ENCODE assay signal across 8 cellular contexts in the genomic region with DNA sequence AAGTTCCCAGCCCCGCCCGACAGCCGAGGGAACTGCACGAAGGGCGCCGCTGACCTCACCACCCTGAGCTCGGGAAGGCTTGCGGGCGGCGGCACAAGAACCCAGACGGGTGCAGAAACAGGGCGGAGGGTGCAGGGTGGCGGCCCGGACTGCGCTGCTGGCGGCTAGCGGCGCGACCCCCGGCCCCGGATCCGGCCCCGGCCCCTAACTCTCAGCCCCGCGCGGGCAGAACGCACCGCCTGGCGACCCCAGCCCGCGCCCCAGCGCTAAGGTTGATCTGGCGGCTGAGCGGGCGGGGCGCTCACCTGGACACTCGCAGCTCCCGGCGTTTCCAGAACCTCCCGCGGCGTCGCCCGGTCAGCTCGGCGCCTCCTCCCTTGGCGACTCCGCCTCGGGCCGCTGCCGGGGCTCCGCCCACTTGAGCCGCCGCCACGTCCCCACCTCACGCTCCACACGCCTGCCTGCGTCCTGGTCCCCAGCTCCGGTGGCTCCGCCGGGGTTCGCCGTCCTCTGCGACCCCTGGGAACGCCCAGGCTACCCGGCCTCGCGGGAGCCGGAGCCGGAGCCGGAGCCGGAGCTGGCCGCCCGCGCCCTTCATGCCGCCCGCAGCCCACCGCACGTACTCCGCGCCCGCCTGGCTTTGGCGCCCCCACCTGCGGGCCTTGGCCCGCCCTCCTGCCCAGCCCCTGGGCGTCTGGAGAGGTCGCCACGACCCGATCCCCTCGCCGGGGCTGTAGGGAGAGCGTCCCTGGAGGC. TPM values are rescaled to one million over a fixed set of nuclear protein-coding genes. Genes with fewer than 3 reads are reported as not detected.
A peak's percentile ranks its signal among the peaks of the same experiment; 100 is the strongest.
DNase-seq lines count a peak whose midpoint lies in the region; ATAC-seq and TF ChIP-seq lines count a peak whose summit lies in the region.

Gene P4HA2, minus strand, starts transcription at position 369 of the 756 bp plus-strand sequence. CDS start 9,227 bp downstream, outside the sequence.

- peaks cover 8% of the 10 kb centered on the region for H3K4me1 ChIP-seq in CD8-positive, alpha-beta T cell (ENCODE audit: insufficient read depth, low read length)
- H3K4me1 ChIP-seq in OCI-LY1 (ENCODE audit: insufficient read depth, low read length, severe bottlenecking) (peaks cover 30% of the 10 kb centered on the region), tibial artery (peaks cover 0 to 55% (median 42%) of the 10 kb centered on the region in 4 donors)

- H3K27ac Mint-ChIP-seq in CD8-positive, alpha-beta T cell: no peak within 1 kb of the TSS
- H3K27ac Mint-ChIP-seq in activated naive CD4-positive, alpha-beta T cell treated with anti-CD3 and anti-CD28 coated beads, Interleukin-2, amount 10 ng/mL, durations not matched to agents 7 days and 5 days: no peak within 1 kb of the TSS

- H3K9me3 ChIP-seq in CD8-positive, alpha-beta T cell (ENCODE audit: low read length): no peaks in the 10 kb centered on the region
- H3K9me3 ChIP-seq in OCI-LY1 (ENCODE audit: low read length): no peaks in the 10 kb centered on the region
- H3K9me3 ChIP-seq in neural cell (ENCODE audit: low read length): no peaks in the 10 kb centered on the region
- no peaks in the 10 kb centered on the region for H3K9me3 ChIP-seq in tibial artery

- H4K20me1 ChIP-seq in OCI-LY1 (ENCODE audit: insufficient read depth, low read length) (no peaks in the 10 kb centered on the region), neural cell (ENCODE audit: insufficient read depth) (no peaks in the 10 kb centered on the region)

- no peaks in the 10 kb centered on the region for H3K36me3 Mint-ChIP-seq in CD8-positive, alpha-beta T cell
- H3K36me3 Mint-ChIP-seq in activated naive CD4-positive, alpha-beta T cell treated with anti-CD3 and anti-CD28 coated beads, Interleukin-2, amount 10 ng/mL, durations not matched to agents 7 days and 5 days: no peaks in the 10 kb centered on the region

- no peaks in the 10 kb centered on the region for H3K9me3 Mint-ChIP-seq in CD8-positive, alpha-beta T cell
- no peaks in the 10 kb centered on the region for H3K9me3 Mint-ChIP-seq in activated naive CD4-positive, alpha-beta T cell treated with anti-CD3 and anti-CD28 coated beads, Interleukin-2, amount 10 ng/mL, durations not matched to agents 7 days and 5 days

- TF ChIP-seq RAD21 in neural cell (conservative IDR thresholded peaks at IDR 0.05): no peak

- CTCF ChIA-PET in CD8-positive, alpha-beta T cell (lab: Charles Lee): interaction anchor here (0.8 to 3.5 kb wide), 2 partner anchors 11 to 166 kb away, joined by 4 to 18 read pairs; no protein-coding TSS in a partner anchor
- CTCF ChIA-PET in activated naive CD4-positive, alpha-beta T cell treated with anti-CD3 and anti-CD28 coated beads, Interleukin-2, amount 10 ng/mL, durations not matched to agents 7 days and 5 days (lab: Charles Lee): interaction anchor here (1.0 to 5.7 kb wide), 2 partner anchors 10 to 37 kb away, joined by 3 to 39 read pairs; no protein-coding TSS in a partner anchor

- H3F3A ChIP-seq in OCI-LY1 (ENCODE audit: insufficient read depth, low read length) (no peaks in the 10 kb centered on the region), neural cell (ENCODE audit: insufficient read depth, low read length, poor library complexity, severe bottlenecking) (no peaks in the 10 kb centered on the region)

- H2AFZ ChIP-seq in OCI-LY1 (ENCODE audit: low read length): no peak within 1 kb of the TSS
- peak within 1 kb of the TSS; percentile 45 for H2AFZ ChIP-seq in neural cell (ENCODE audit: low read depth, low read length)

- H3K27me3 Mint-ChIP-seq in CD8-positive, alpha-beta T cell (ENCODE audit: low read depth): peaks cover 25% of the 10 kb centered on the region
- peaks cover 81% of the 10 kb centered on the region for H3K27me3 Mint-ChIP-seq in activated naive CD4-positive, alpha-beta T cell treated with anti-CD3 and anti-CD28 coated beads, Interleukin-2, amount 10 ng/mL, durations not matched to agents 7 days and 5 days

- ATAC-seq in CD8-positive, alpha-beta T cell: peak; percentile 36
- ATAC-seq in GM19324 (IDR thresholded peaks at IDR 0.05; ENCODE audit: low FRiP score, unreplicated experiment): peak; percentile 95
- peak; percentile 68 for ATAC-seq in HG03378 (IDR thresholded peaks at IDR 0.05; ENCODE audit: unreplicated experiment)

- H3K4me3 Mint-ChIP-seq in CD8-positive, alpha-beta T cell: peak within 1 kb of the TSS; percentile 66
- peak within 1 kb of the TSS; percentile 44 for H3K4me3 Mint-ChIP-seq in activated naive CD4-positive, alpha-beta T cell treated with anti-CD3 and anti-CD28 coated beads, Interleukin-2, amount 10 ng/mL, durations not matched to agents 7 days and 5 days

- H3K4me1 Mint-ChIP-seq in CD8-positive, alpha-beta T cell (ENCODE audit: low read depth): peaks cover 17% of the 10 kb centered on the region
- H3K4me1 Mint-ChIP-seq in activated naive CD4-positive, alpha-beta T cell treated with anti-CD3 and anti-CD28 coated beads, Interleukin-2, amount 10 ng/mL, durations not matched to agents 7 days and 5 days: peaks cover 23% of the 10 kb centered on the region

- H3K27ac ChIP-seq in CD8-positive, alpha-beta T cell (ENCODE audit: low read depth, low read length): no peak within 1 kb of the TSS
- H3K27ac ChIP-seq in OCI-LY1 (ENCODE audit: low read depth, low read length, poor library complexity, severe bottlenecking): no peak within 1 kb of the TSS
- H3K27ac ChIP-seq in neural cell (ENCODE audit: low read length): no peak within 1 kb of the TSS
- H3K27ac ChIP-seq in tibial artery: peak within 1 kb of the TSS; percentile 95

- intact Hi-C loops in CD8-positive, alpha-beta T cell (cut with DNase I, micrococcal nuclease): no loop called here
- intact Hi-C loops in tibial artery (cut with DNase I; ENCODE audit: low total_unique reads): no loop called here

- H3K4me3 ChIP-seq in CD8-positive, alpha-beta T cell (ENCODE audit: low read depth, low read length): peak within 1 kb of the TSS; percentile 27
- H3K4me3 ChIP-seq in OCI-LY1 (ENCODE audit: low read depth, low read length, poor library complexity, severe bottlenecking) (peak within 1 kb of the TSS; percentile 62), neural cell (ENCODE audit: low read length) (peak within 1 kb of the TSS; percentile 75), tibial artery (peak within 1 kb of the TSS; percentile 79 to 99)

- POLR2A ChIA-PET in CD8-positive, alpha-beta T cell (lab: Charles Lee): no interaction called here

- no peaks in the 10 kb centered on the region for H3K79me2 ChIP-seq in OCI-LY1 (ENCODE audit: insufficient read depth, low read length)
- H3K79me2 ChIP-seq in neural cell (replicated peaks; ENCODE audit: insufficient read depth, low read length): no peaks in the 10 kb centered on the region

- peak within 1 kb of the TSS; percentile 68 for H3K4me2 ChIP-seq in OCI-LY1 (ENCODE audit: low read length)
- H3K4me2 ChIP-seq in neural cell (ENCODE audit: low read length): peak within 1 kb of the TSS; percentile 48

- TF ChIP-seq EP300 in neural cell (conservative IDR thresholded peaks at IDR 0.05; ENCODE audit: poor library complexity, severe bottlenecking): no peak

- DNase-seq in CD8-positive, alpha-beta T cell: peak in 4 of 7 experiments; percentile 13 to 53 (median 16)
- DNase-seq in activated naive CD4-positive, alpha-beta T cell treated with anti-CD3 and anti-CD28 coated beads, Interleukin-2, amount 10 ng/mL, durations not matched to agents 7 days and 5 days: peak; percentile 55
- DNase-seq in germinal center (ENCODE audit: low spot score): peak; percentile 56
- peak; percentile 75 to 92 for DNase-seq in tibial artery

- H3K36me3 ChIP-seq in CD8-positive, alpha-beta T cell (ENCODE audit: insufficient read depth, low read length): no peaks in the 10 kb centered on the region
- H3K36me3 ChIP-seq in OCI-LY1 (ENCODE audit: insufficient read depth, low read length) (no peaks in the 10 kb centered on the region), neural cell (ENCODE audit: insufficient read depth, low read length) (no peaks in the 10 kb centered on the region), tibial artery (no peaks in the 10 kb centered on the region)

- peaks cover 5% of the 10 kb centered on the region for H3K27me3 ChIP-seq in CD8-positive, alpha-beta T cell (ENCODE audit: insufficient read depth, low read length)
- H3K27me3 ChIP-seq in OCI-LY1 (ENCODE audit: insufficient read depth, low read length) (no peaks in the 10 kb centered on the region; the same call in 1 of the 2 replicates), neural cell (ENCODE audit: insufficient read depth, low read depth, low read length) (peaks cover 10% of the 10 kb centered on the region), tibial artery (no peaks in the 10 kb centered on the region)

- H3K9me2 ChIP-seq in OCI-LY1 (ENCODE audit: low read depth, low read length): no peaks in the 10 kb centered on the region
- H3K9me2 ChIP-seq in neural cell (ENCODE audit: insufficient read depth, low read length): no peaks in the 10 kb centered on the region

- peak within 1 kb of the TSS; percentile 50; the same call in 1 of the 2 replicates for H3K9ac ChIP-seq in OCI-LY1 (ENCODE audit: low read length)
- peak within 1 kb of the TSS; percentile 58 for H3K9ac ChIP-seq in neural cell (ENCODE audit: low read length)

- TF ChIP-seq CTCF in CD8-positive, alpha-beta T cell (IDR thresholded peaks at IDR 0.05): no peak
- TF ChIP-seq CTCF in OCI-LY1 (IDR thresholded peaks at IDR 0.05; ENCODE audit: low read length) (no peak), neural cell (IDR thresholded peaks at IDR 0.05; ENCODE audit: poor library complexity, severe bottlenecking) (peak; percentile 29), tibial artery (IDR thresholded peaks at IDR 0.05) (peak; percentile 36 to 50)

RNA-seq across cellular contexts. Expression of gene P4HA2, which starts in this region (rescaled TPM):
- total RNA-seq in CD8-positive, alpha-beta T cell: not detected
- polyA plus RNA-seq in neural cell: 1.4 and 1.8 TPM in 2 replicates
- polyA minus RNA-seq in neural cell: 2.2 and 2.3 TPM in 2 replicates

Comparison
In these comparisons a context has a peak if more than half of its experiments do, and no peak if none do; other contexts are left out.
1. Peak in DNase-seq, ATAC-seq and H3K4me3 ChIP-seq in CD8-positive, alpha-beta T cell; RNA of the gene not detected or under 1 TPM.
2. ATAC-seq: peak in every context shown above with its lines; median percentile 95 in GM19324; 68 in HG03378; 36 in CD8-positive, alpha-beta T cell.
3. DNase-seq: peak in every context shown above with its lines; median percentile 84 in tibial artery; 56 in germinal center; 55 in activated naive CD4-positive, alpha-beta T cell treated with anti-CD3 and anti-CD28 coated beads, Interleukin-2, amount 10 ng/mL, durations not matched to agents 7 days and 5 days; 16 in CD8-positive, alpha-beta T cell.
4. H3K27ac ChIP-seq: peak in tibial artery (2 of 2); none in CD8-positive, alpha-beta T cell (single experiment), OCI-LY1 (single experiment) and neural cell (single experiment).
5. H3K4me3 ChIP-seq: peak in every context shown above with its lines; median percentile 89 in tibial artery; 75 in neural cell; 62 in OCI-LY1; 27 in CD8-positive, alpha-beta T cell.
6. CTCF ChIP-seq: peak in neural cell (single experiment) and tibial artery (2 of 2); none in CD8-positive, alpha-beta T cell (single experiment) and OCI-LY1 (single experiment).